Comparison of ENCODE assay signal across 8 cellular contexts in the genomic region with DNA sequence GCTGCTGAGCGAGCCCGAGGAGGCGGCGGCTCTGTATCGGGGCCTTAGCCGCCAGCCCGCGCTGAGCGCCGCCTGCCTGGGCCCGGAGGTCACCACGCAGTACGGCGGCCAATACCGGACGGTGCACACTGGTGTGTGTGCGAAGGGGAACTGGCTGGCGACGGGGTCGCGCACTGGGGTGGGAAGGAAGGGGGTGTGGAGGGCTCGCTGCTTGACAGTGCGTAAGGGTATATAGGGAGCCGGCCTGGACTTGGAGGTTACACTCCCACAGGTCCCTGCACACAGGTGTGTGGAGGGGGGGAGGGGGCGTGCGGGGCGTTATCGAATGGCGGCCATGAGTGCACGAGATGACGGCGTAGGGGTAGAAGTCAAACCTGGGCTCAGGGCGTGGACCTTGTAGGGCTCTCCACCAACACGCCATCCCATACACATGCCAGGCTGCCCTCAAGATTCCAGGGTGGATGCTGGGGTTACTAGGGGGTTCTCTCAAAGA. TPM values are rescaled to one million over a fixed set of nuclear protein-coding genes. Genes with fewer than 3 reads are reported as not detected.
DNase-seq lines count a peak whose midpoint lies in the region; ATAC-seq lines count a peak whose summit lies in the region.

No MANE protein-coding gene starts in this region.

- ATAC-seq in GM19452 (IDR thresholded peaks at IDR 0.05; ENCODE audit: unreplicated experiment) (peak; percentile 28), HG03378 (IDR thresholded peaks at IDR 0.05; ENCODE audit: unreplicated experiment) (peak; percentile 29)
- ATAC-seq in activated T-helper 17 cell treated with anti-CD3 and anti-CD28 coated beads, Interleukin-2, amount 50 U/mL, for 72 hours (replicated peaks) = peak; percentile 19

- H3K27ac Mint-ChIP-seq in activated T-helper 17 cell treated with anti-CD3 and anti-CD28 coated beads, Interleukin-2, amount 50 U/mL, for 72 hours = peak overlapping the region; percentile 88

- peaks cover 36% of the 10 kb centered on the region for H3K36me3 Mint-ChIP-seq in activated T-helper 17 cell treated with anti-CD3 and anti-CD28 coated beads, Interleukin-2, amount 50 U/mL, for 72 hours (ENCODE audit: low read depth)

- peaks cover 11% of the 10 kb centered on the region for H3K4me1 Mint-ChIP-seq in activated T-helper 17 cell treated with anti-CD3 and anti-CD28 coated beads, Interleukin-2, amount 50 U/mL, for 72 hours

- no peaks in the 10 kb centered on the region for H3K9me3 Mint-ChIP-seq in activated T-helper 17 cell treated with anti-CD3 and anti-CD28 coated beads, Interleukin-2, amount 50 U/mL, for 72 hours

- H3K4me3 Mint-ChIP-seq in activated T-helper 17 cell treated with anti-CD3 and anti-CD28 coated beads, Interleukin-2, amount 50 U/mL, for 72 hours = peak overlapping the region; percentile 87

- peak; percentile 34 for DNase-seq in stimulated activated CD4-positive, alpha-beta T cell treated with anti-CD3 and anti-CD28 coated beads, Interleukin-4, amount 100 ng/mL, for 4 hours
- no peak for DNase-seq in NCI-H510A (lab: John Stamatoyannopoulos, UW)
- no peak for DNase-seq in COLO668 (lab: John Stamatoyannopoulos, UW; ENCODE audit: unreplicated experiment)
- no peak for DNase-seq in hepatic stellate cell (ENCODE audit: low spot score)

- no peaks in the 10 kb centered on the region for H3K27me3 Mint-ChIP-seq in activated T-helper 17 cell treated with anti-CD3 and anti-CD28 coated beads, Interleukin-2, amount 50 U/mL, for 72 hours

- peak overlapping the region; percentile 91 for H3K4me3 ChIP-seq in iPS-11a (ENCODE audit: low read depth, low read length)

RNA-seq across cellular contexts. Expression of gene APEH, which starts 0.4 kb away (rescaled TPM):
- total RNA-seq in activated T-helper 17 cell treated with anti-CD3 and anti-CD28 coated beads, Interleukin-2, amount 50 U/mL, for 72 hours = 100 to 1,000 TPM in 1 of 2 donors, 10 to 100 TPM in 1; 88.6 to 184 TPM

RNA-seq across cellular contexts. Expression of gene MST1, which starts 14.7 kb away (rescaled TPM):
- total RNA-seq in activated T-helper 17 cell treated with anti-CD3 and anti-CD28 coated beads, Interleukin-2, amount 50 U/mL, for 72 hours = 10 to 100 TPM in 1 of 2 donors, 1 to 10 TPM in 1; 8.4 to 28.2 TPM

RNA-seq across cellular contexts. Expression of gene RNF123, which starts 14.8 kb away (rescaled TPM):
- total RNA-seq in activated T-helper 17 cell treated with anti-CD3 and anti-CD28 coated beads, Interleukin-2, amount 50 U/mL, for 72 hours = 10 to 100 TPM; 22.8 to 44.5 TPM

RNA-seq across cellular contexts. Expression of gene AMIGO3, which starts 44.9 kb away (rescaled TPM):
- total RNA-seq in activated T-helper 17 cell treated with anti-CD3 and anti-CD28 coated beads, Interleukin-2, amount 50 U/mL, for 72 hours = under 1 TPM in 1 of 2 donors, not detected in 1; 0.29 TPM

RNA-seq across cellular contexts. Expression of gene GMPPB, which starts 49.2 kb away (rescaled TPM):
- 10 to 100 TPM; 22.4 to 38.7 TPM for total RNA-seq in activated T-helper 17 cell treated with anti-CD3 and anti-CD28 coated beads, Interleukin-2, amount 50 U/mL, for 72 hours

Comparison
In these comparisons a context has a peak if more than half of its experiments do, and no peak if none do; other contexts are left out.
1. DNase-seq: peak in stimulated activated CD4-positive, alpha-beta T cell treated with anti-CD3 and anti-CD28 coated beads, Interleukin-4, amount 100 ng/mL, for 4 hours (2 of 2); none in NCI-H510A (single experiment), COLO668 (single experiment) and hepatic stellate cell (single experiment).
2. Peak in every context shown above with its lines, with median percentiles within 50 percentile points of each other: ATAC-seq.